In the genomic region with DNA sequence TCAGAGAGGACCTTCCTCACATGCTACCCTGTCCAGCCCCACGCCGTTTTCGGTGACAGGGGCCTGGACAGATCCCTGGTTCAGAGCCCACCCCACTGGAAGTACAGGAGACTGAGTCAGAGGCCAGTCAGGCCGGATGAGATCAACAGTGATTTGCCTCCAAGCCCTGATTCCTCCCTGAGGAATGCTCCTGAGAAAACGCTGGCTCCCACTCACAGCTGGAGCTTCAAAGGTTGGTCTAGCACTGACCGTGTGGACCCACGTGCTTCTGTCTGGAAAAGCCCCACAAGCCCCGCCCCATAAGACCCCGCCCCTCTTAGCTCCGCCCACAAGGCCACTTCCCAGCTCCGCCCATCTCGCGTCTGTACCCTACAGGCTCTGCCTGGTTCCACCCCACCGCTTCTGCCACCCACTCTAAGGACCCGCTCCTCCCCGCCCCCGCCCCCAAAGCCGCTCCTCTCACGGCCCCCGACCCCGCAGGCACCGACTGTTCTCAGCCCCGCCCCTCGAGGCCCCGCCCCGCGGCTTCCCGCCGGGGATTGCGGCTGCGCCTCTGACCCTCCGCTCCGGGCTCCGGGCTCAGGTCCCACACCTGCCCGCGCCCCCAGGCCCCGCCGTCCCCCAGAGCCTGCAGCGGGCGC, we compare ENCODE assay signal across 9 cellular contexts.
DNase-seq lines count a peak whose midpoint lies in the region; ATAC-seq and TF ChIP-seq lines count a peak whose summit lies in the region.
"Had no signal": no experiment of that assay in that cellular context is flagged by ENCODE, and none has a peak within 500 bp of the region (broad histone marks: within the 10 kb centered on the region; RNA-seq: fewer than 3 reads in every experiment).

No MANE protein-coding gene starts in this region.

- TF ChIP-seq POLR2A in stomach (IDR thresholded peaks at IDR 0.05): no peak

- H3K4me3 Mint-ChIP-seq in activated CD4-positive, alpha-beta memory T cell treated with anti-CD3 and anti-CD28 coated beads for 36 hours: no peak overlapping the region
- no peak overlapping the region for H3K4me3 Mint-ChIP-seq in activated CD4-positive, alpha-beta memory T cell treated with anti-CD3 and anti-CD28 coated beads, Interleukin-2, amount 10 ng/mL, durations not matched to agents 7 days and 5 days
- H3K4me3 Mint-ChIP-seq in stimulated activated effector memory CD8-positive, alpha-beta T cell treated with anti-CD3 and anti-CD28 coated beads, Interleukin-12 subunit alpha, Interleukin-12 subunit beta, amount 100 ng/mL, for 72 hours: no peak overlapping the region

- no peak for TF ChIP-seq CTCF in stomach (IDR thresholded peaks at IDR 0.05)

- H3K9me3 Mint-ChIP-seq in activated CD4-positive, alpha-beta memory T cell treated with anti-CD3 and anti-CD28 coated beads for 36 hours: peaks cover 5% of the 10 kb centered on the region
- H3K9me3 Mint-ChIP-seq in activated CD4-positive, alpha-beta memory T cell treated with anti-CD3 and anti-CD28 coated beads, Interleukin-2, amount 10 ng/mL, durations not matched to agents 7 days and 5 days: peaks cover 6% of the 10 kb centered on the region
- H3K9me3 Mint-ChIP-seq in stimulated activated effector memory CD8-positive, alpha-beta T cell treated with anti-CD3 and anti-CD28 coated beads, Interleukin-12 subunit alpha, Interleukin-12 subunit beta, amount 100 ng/mL, for 72 hours: peaks cover 3% of the 10 kb centered on the region

- no peak for TF ChIP-seq EP300 in stomach (IDR thresholded peaks at IDR 0.05)

- intact Hi-C loops in activated CD4-positive, alpha-beta memory T cell treated with anti-CD3 and anti-CD28 coated beads for 36 hours (cut with micrococcal nuclease): no loop called here
- intact Hi-C loops in stomach (cut with DNase I; ENCODE audit: low total_unique reads): no loop called here

- CTCF ChIA-PET in activated CD4-positive, alpha-beta memory T cell treated with anti-CD3 and anti-CD28 coated beads for 36 hours (lab: Charles Lee): no interaction called here
- CTCF ChIA-PET in activated CD4-positive, alpha-beta memory T cell treated with anti-CD3 and anti-CD28 coated beads, Interleukin-2, amount 10 ng/mL, durations not matched to agents 7 days and 5 days (lab: Charles Lee): interaction anchor here (0.6 kb wide), 1 partner anchor 9 kb away, joined by 4 read pairs; no protein-coding TSS in a partner anchor

- no peak overlapping the region for H3K27ac ChIP-seq in stomach

- H3K36me3 Mint-ChIP-seq in activated CD4-positive, alpha-beta memory T cell treated with anti-CD3 and anti-CD28 coated beads for 36 hours: peaks cover 2% of the 10 kb centered on the region
- H3K36me3 Mint-ChIP-seq in activated CD4-positive, alpha-beta memory T cell treated with anti-CD3 and anti-CD28 coated beads, Interleukin-2, amount 10 ng/mL, durations not matched to agents 7 days and 5 days (ENCODE audit: low read depth): no peaks in the 10 kb centered on the region
- H3K36me3 Mint-ChIP-seq in stimulated activated effector memory CD8-positive, alpha-beta T cell treated with anti-CD3 and anti-CD28 coated beads, Interleukin-12 subunit alpha, Interleukin-12 subunit beta, amount 100 ng/mL, for 72 hours: no peaks in the 10 kb centered on the region

- no peak overlapping the region for H3K27ac Mint-ChIP-seq in activated CD4-positive, alpha-beta memory T cell treated with anti-CD3 and anti-CD28 coated beads for 36 hours
- H3K27ac Mint-ChIP-seq in activated CD4-positive, alpha-beta memory T cell treated with anti-CD3 and anti-CD28 coated beads, Interleukin-2, amount 10 ng/mL, durations not matched to agents 7 days and 5 days: no peak overlapping the region
- no peak overlapping the region for H3K27ac Mint-ChIP-seq in stimulated activated effector memory CD8-positive, alpha-beta T cell treated with anti-CD3 and anti-CD28 coated beads, Interleukin-12 subunit alpha, Interleukin-12 subunit beta, amount 100 ng/mL, for 72 hours

- H3K27me3 ChIP-seq in stomach: peaks cover 26 to 100% (median 58%) of the 10 kb centered on the region in 3 donors

- peaks cover 3% of the 10 kb centered on the region for H3K4me1 Mint-ChIP-seq in activated CD4-positive, alpha-beta memory T cell treated with anti-CD3 and anti-CD28 coated beads for 36 hours (ENCODE audit: low read depth)
- H3K4me1 Mint-ChIP-seq in activated CD4-positive, alpha-beta memory T cell treated with anti-CD3 and anti-CD28 coated beads, Interleukin-2, amount 10 ng/mL, durations not matched to agents 7 days and 5 days: peaks cover 1% of the 10 kb centered on the region
- no peaks in the 10 kb centered on the region for H3K4me1 Mint-ChIP-seq in stimulated activated effector memory CD8-positive, alpha-beta T cell treated with anti-CD3 and anti-CD28 coated beads, Interleukin-12 subunit alpha, Interleukin-12 subunit beta, amount 100 ng/mL, for 72 hours

- no peak overlapping the region for H3K4me3 ChIP-seq in stomach

- H3K36me3 ChIP-seq in stomach: no peaks in the 10 kb centered on the region

- POLR2A ChIA-PET in activated CD4-positive, alpha-beta memory T cell treated with anti-CD3 and anti-CD28 coated beads for 36 hours (lab: Charles Lee): no interaction called here
- POLR2A ChIA-PET in activated CD4-positive, alpha-beta memory T cell treated with anti-CD3 and anti-CD28 coated beads, Interleukin-2, amount 10 ng/mL, durations not matched to agents 7 days and 5 days (lab: Charles Lee): no interaction called here

- peaks cover 0 to 17% (median 10%) of the 10 kb centered on the region in 4 donors for H3K9me3 ChIP-seq in stomach

- H3K27me3 Mint-ChIP-seq in activated CD4-positive, alpha-beta memory T cell treated with anti-CD3 and anti-CD28 coated beads for 36 hours: peaks cover 37% of the 10 kb centered on the region
- peaks cover 20% of the 10 kb centered on the region for H3K27me3 Mint-ChIP-seq in activated CD4-positive, alpha-beta memory T cell treated with anti-CD3 and anti-CD28 coated beads, Interleukin-2, amount 10 ng/mL, durations not matched to agents 7 days and 5 days

- ATAC-seq in stimulated activated effector memory CD8-positive, alpha-beta T cell treated with anti-CD3 and anti-CD28 coated beads, Interleukin-12 subunit alpha, Interleukin-12 subunit beta, amount 100 ng/mL, for 72 hours: peak; percentile 33
- ATAC-seq in GM18511 (IDR thresholded peaks at IDR 0.05; ENCODE audit: unreplicated experiment): no peak
- ATAC-seq in GM18858 (IDR thresholded peaks at IDR 0.05; ENCODE audit: unreplicated experiment): no peak

- peaks cover 0 to 16% (median 4%) of the 10 kb centered on the region in 4 donors for H3K4me1 ChIP-seq in stomach

- peak; percentile 32 for DNase-seq in activated CD4-positive, alpha-beta memory T cell treated with anti-CD3 and anti-CD28 coated beads for 36 hours
- no peak for DNase-seq in activated CD4-positive, alpha-beta memory T cell treated with anti-CD3 and anti-CD28 coated beads, Interleukin-2, amount 10 ng/mL, durations not matched to agents 7 days and 5 days
- peak; percentile 68 for DNase-seq in RPMI7951 (ENCODE audit: low read depth)
- DNase-seq in fibroblast of peridontal ligament (ENCODE audit: extremely low read depth): peak; percentile 28
- DNase-seq in stimulated activated effector memory CD8-positive, alpha-beta T cell treated with anti-CD3 and anti-CD28 coated beads, Interleukin-12 subunit alpha, Interleukin-12 subunit beta, amount 100 ng/mL, for 72 hours (ENCODE audit: low spot score in 2 of 2): no peak
- DNase-seq in stomach: no peak
- DNase-seq: DND-41 had no signal

- 10 to 24% (median 15%) methylated on average over 11 to 40 of the region's 40 CpGs for WGBS in stomach, 5 donors

Comparison
In these comparisons a context has a peak if more than half of its experiments do, and no peak if none do; other contexts are left out.
1. DNase-seq: peak in activated CD4-positive, alpha-beta memory T cell treated with anti-CD3 and anti-CD28 coated beads for 36 hours (single experiment), RPMI7951 (single experiment) and fibroblast of peridontal ligament (single experiment); none in activated CD4-positive, alpha-beta memory T cell treated with anti-CD3 and anti-CD28 coated beads, Interleukin-2, amount 10 ng/mL, durations not matched to agents 7 days and 5 days (single experiment), stimulated activated effector memory CD8-positive, alpha-beta T cell treated with anti-CD3 and anti-CD28 coated beads, Interleukin-12 subunit alpha, Interleukin-12 subunit beta, amount 100 ng/mL, for 72 hours (0 of 2) and stomach (single experiment).